ENCODE assay signal across 15 cellular contexts in genomic region chr2:28419003-28419704, GRCh38. TPM values are rescaled to one million over a fixed set of nuclear protein-coding genes. Genes with fewer than 3 reads are reported as not detected.
DNase-seq lines count a peak whose midpoint lies in the region; ATAC-seq, FAIRE-seq and TF ChIP-seq lines count a peak whose summit lies in the region.
"Had no signal": no experiment of that assay in that cellular context is flagged by ENCODE, and none has a peak within 500 bp of the region (broad histone marks: within the 10 kb centered on the region; RNA-seq: fewer than 3 reads in every experiment).

No MANE protein-coding gene starts in this region.

- no peaks in the 10 kb centered on the region for H4K20me1 ChIP-seq in neural progenitor cell (ENCODE audit: low read depth)

- H3K9me3 ChIP-seq in neural progenitor cell (ENCODE audit: low read depth) (no peaks in the 10 kb centered on the region), SJCRH30 (replicated peaks) (no peaks in the 10 kb centered on the region)

- no peak for DNase-seq in activated CD8-positive, alpha-beta T cell treated with anti-CD3 and anti-CD28 coated beads for 36 hours
- DNase-seq in activated CD8-positive, alpha-beta T cell treated with anti-CD3 and anti-CD28 coated beads, Interleukin-2, amount 10 ng/mL, durations not matched to agents 7 days and 5 days = no peak
- DNase-seq in KBM-7 (peak; percentile 7), neural progenitor cell (ENCODE audit: low spot score) (peak; percentile 34), RCC 7860 (ENCODE audit: low spot score) (no peak), SJCRH30 (no peak)
- DNase-seq in central memory CD8-positive, alpha-beta T cell (ENCODE audit: low spot score in 2 of 2) = no peak
- DNase-seq: activated naive CD4-positive, alpha-beta T cell; naive thymus-derived CD4-positive, alpha-beta T cell; NCI-H1048; NCI-H524 treated with DMSO at 0.1 percent for 48 hours had no signal

- peak overlapping the region; percentile 66 for H3K27ac Mint-ChIP-seq in activated CD8-positive, alpha-beta T cell treated with anti-CD3 and anti-CD28 coated beads for 36 hours
- no peak overlapping the region for H3K27ac Mint-ChIP-seq in activated CD8-positive, alpha-beta T cell treated with anti-CD3 and anti-CD28 coated beads, Interleukin-2, amount 10 ng/mL, durations not matched to agents 7 days and 5 days
- H3K27ac Mint-ChIP-seq in central memory CD8-positive, alpha-beta T cell (ENCODE audit: low read depth) = peak overlapping the region; percentile 41
- no peak overlapping the region for H3K27ac Mint-ChIP-seq in neural progenitor cell

- in situ Hi-C loops in KBM-7 (cut with MboI; ENCODE audit: low pct_unique_long_range_greater_than_20kb, low sequenced_read_pairs) = no loop called here

- H3K79me2 ChIP-seq in neural progenitor cell (ENCODE audit: low read depth) = no peaks in the 10 kb centered on the region

- H3K4me1 Mint-ChIP-seq in activated CD8-positive, alpha-beta T cell treated with anti-CD3 and anti-CD28 coated beads for 36 hours (ENCODE audit: low read depth) = peaks cover 46% of the 10 kb centered on the region
- H3K4me1 Mint-ChIP-seq in activated CD8-positive, alpha-beta T cell treated with anti-CD3 and anti-CD28 coated beads, Interleukin-2, amount 10 ng/mL, durations not matched to agents 7 days and 5 days (ENCODE audit: low read depth) = peaks cover 39% of the 10 kb centered on the region
- H3K4me1 Mint-ChIP-seq in central memory CD8-positive, alpha-beta T cell = peaks cover 26% of the 10 kb centered on the region
- H3K4me1 Mint-ChIP-seq in neural progenitor cell = peaks cover 2% of the 10 kb centered on the region

- H3K9me3 Mint-ChIP-seq in activated CD8-positive, alpha-beta T cell treated with anti-CD3 and anti-CD28 coated beads for 36 hours = no peaks in the 10 kb centered on the region
- no peaks in the 10 kb centered on the region for H3K9me3 Mint-ChIP-seq in activated CD8-positive, alpha-beta T cell treated with anti-CD3 and anti-CD28 coated beads, Interleukin-2, amount 10 ng/mL, durations not matched to agents 7 days and 5 days (ENCODE audit: insufficient read depth)
- no peaks in the 10 kb centered on the region for H3K9me3 Mint-ChIP-seq in central memory CD8-positive, alpha-beta T cell
- no peaks in the 10 kb centered on the region for H3K9me3 Mint-ChIP-seq in neural progenitor cell
- H3K9me3 Mint-ChIP-seq: naive thymus-derived CD4-positive, alpha-beta T cell had no signal

- POLR2A ChIA-PET in activated CD8-positive, alpha-beta T cell treated with anti-CD3 and anti-CD28 coated beads for 36 hours (lab: Charles Lee) = interaction anchor here (0.6 to 1.4 kb wide), 4 partner anchors 10 to 41 kb away, joined by 3 to 4 read pairs (median 3); no protein-coding TSS in a partner anchor
- POLR2A ChIA-PET in activated CD8-positive, alpha-beta T cell treated with anti-CD3 and anti-CD28 coated beads, Interleukin-2, amount 10 ng/mL, durations not matched to agents 7 days and 5 days (lab: Charles Lee) = interaction anchor here (0.6 kb wide), 2 partner anchors 9 to 38 kb away, joined by 3 read pairs; no protein-coding TSS in a partner anchor

- FAIRE-seq in RCC 7860 (lab: Jason Lieb, UNC) = no peak
- FAIRE-seq: colon, urothelium cell line had no signal

- H3K27me3 ChIP-seq in neural progenitor cell = no peaks in the 10 kb centered on the region
- no peaks in the 10 kb centered on the region for H3K27me3 ChIP-seq in SJCRH30

- H3K27me3 Mint-ChIP-seq in activated CD8-positive, alpha-beta T cell treated with anti-CD3 and anti-CD28 coated beads for 36 hours = no peaks in the 10 kb centered on the region
- no peaks in the 10 kb centered on the region for H3K27me3 Mint-ChIP-seq in activated CD8-positive, alpha-beta T cell treated with anti-CD3 and anti-CD28 coated beads, Interleukin-2, amount 10 ng/mL, durations not matched to agents 7 days and 5 days (ENCODE audit: low read depth)
- no peaks in the 10 kb centered on the region for H3K27me3 Mint-ChIP-seq in central memory CD8-positive, alpha-beta T cell
- peaks cover 1% of the 10 kb centered on the region for H3K27me3 Mint-ChIP-seq in neural progenitor cell (ENCODE audit: insufficient read depth, low read depth)
- H3K27me3 Mint-ChIP-seq: naive thymus-derived CD4-positive, alpha-beta T cell had no signal

- H3K4me3 ChIP-seq in neural progenitor cell (no peak overlapping the region), SJCRH30 (no peak overlapping the region)
- H3K4me3 ChIP-seq: SK-N-MC had no signal

- H2AFZ ChIP-seq in neural progenitor cell (replicated peaks) = no peak overlapping the region

- peaks cover under 1% of the 10 kb centered on the region for H3K4me1 ChIP-seq in neural progenitor cell
- H3K4me1 ChIP-seq in SJCRH30 = peaks cover 20% of the 10 kb centered on the region

- no peak for TF ChIP-seq CTCF in activated CD8-positive, alpha-beta T cell treated with anti-CD3 and anti-CD28 coated beads for 36 hours (IDR thresholded peaks at IDR 0.05)
- TF ChIP-seq CTCF in neural progenitor cell (IDR thresholded peaks at IDR 0.05) = peak; percentile 47

- no peak overlapping the region for H3K9ac ChIP-seq in neural progenitor cell

- H3F3A ChIP-seq in neural progenitor cell (ENCODE audit: low read depth) = no peaks in the 10 kb centered on the region

- intact Hi-C loops in activated CD8-positive, alpha-beta T cell treated with anti-CD3 and anti-CD28 coated beads for 36 hours (cut with micrococcal nuclease) = no loop called here

- H3K36me3 Mint-ChIP-seq in activated CD8-positive, alpha-beta T cell treated with anti-CD3 and anti-CD28 coated beads for 36 hours (ENCODE audit: low read depth) = peaks cover 27% of the 10 kb centered on the region
- H3K36me3 Mint-ChIP-seq in activated CD8-positive, alpha-beta T cell treated with anti-CD3 and anti-CD28 coated beads, Interleukin-2, amount 10 ng/mL, durations not matched to agents 7 days and 5 days (ENCODE audit: low read depth) = peaks cover 32% of the 10 kb centered on the region
- H3K36me3 Mint-ChIP-seq in central memory CD8-positive, alpha-beta T cell (ENCODE audit: insufficient read depth) = peaks cover 20% of the 10 kb centered on the region
- H3K36me3 Mint-ChIP-seq in neural progenitor cell = no peaks in the 10 kb centered on the region

- H3K4me2 ChIP-seq in neural progenitor cell = no peak overlapping the region

- H3K4me3 Mint-ChIP-seq in activated CD8-positive, alpha-beta T cell treated with anti-CD3 and anti-CD28 coated beads for 36 hours = no peak overlapping the region
- no peak overlapping the region for H3K4me3 Mint-ChIP-seq in activated CD8-positive, alpha-beta T cell treated with anti-CD3 and anti-CD28 coated beads, Interleukin-2, amount 10 ng/mL, durations not matched to agents 7 days and 5 days
- no peak overlapping the region for H3K4me3 Mint-ChIP-seq in central memory CD8-positive, alpha-beta T cell
- no peak overlapping the region for H3K4me3 Mint-ChIP-seq in neural progenitor cell
- H3K4me3 Mint-ChIP-seq: naive thymus-derived CD4-positive, alpha-beta T cell had no signal

- H3K27ac ChIP-seq in neural progenitor cell = no peak overlapping the region
- no peak overlapping the region for H3K27ac ChIP-seq in SJCRH30
- H3K27ac ChIP-seq: SK-N-MC had no signal

- H3K36me3 ChIP-seq in neural progenitor cell (no peaks in the 10 kb centered on the region), SJCRH30 (peaks cover 8% of the 10 kb centered on the region; the same call in 1 of the 2 replicates)

- CTCF ChIA-PET in activated CD8-positive, alpha-beta T cell treated with anti-CD3 and anti-CD28 coated beads for 36 hours (lab: Charles Lee) = interaction anchor here (0.9 to 1.1 kb wide), 2 partner anchors 17 to 665 kb away, joined by 3 read pairs; no protein-coding TSS in a partner anchor
- CTCF ChIA-PET in activated CD8-positive, alpha-beta T cell treated with anti-CD3 and anti-CD28 coated beads, Interleukin-2, amount 10 ng/mL, durations not matched to agents 7 days and 5 days (lab: Charles Lee) = interaction anchor here (0.6 to 2.1 kb wide), 8 partner anchors 11 to 663 kb away, joined by 3 to 8 read pairs (median 4); no protein-coding TSS in a partner anchor

- no peak for ATAC-seq in activated CD8-positive, alpha-beta T cell treated with anti-CD3 and anti-CD28 coated beads for 36 hours
- no peak for ATAC-seq in activated CD8-positive, alpha-beta T cell treated with anti-CD3 and anti-CD28 coated beads, Interleukin-2, amount 10 ng/mL, durations not matched to agents 7 days and 5 days
- no peak for ATAC-seq in central memory CD8-positive, alpha-beta T cell (replicated peaks; ENCODE audit: extremely low read depth, poor library complexity, severe bottlenecking)
- ATAC-seq in HG03095 (IDR thresholded peaks at IDR 0.05; ENCODE audit: unreplicated experiment) = no peak
- ATAC-seq: naive thymus-derived CD4-positive, alpha-beta T cell had no signal

RNA-seq across cellular contexts. Expression of gene FOSL2, which starts 26.5 kb away (rescaled TPM):
- total RNA-seq in activated CD8-positive, alpha-beta T cell treated with anti-CD3 and anti-CD28 coated beads for 36 hours = 100 to 1,000 TPM; 114 to 119 TPM
- total RNA-seq in activated CD8-positive, alpha-beta T cell treated with anti-CD3 and anti-CD28 coated beads, Interleukin-2, amount 10 ng/mL, durations not matched to agents 7 days and 5 days = 10 to 100 TPM; 37.3 to 40.9 TPM
- total RNA-seq in neural progenitor cell (ENCODE audit: low replicate concordance) = 1.3 and 3.7 TPM in 2 replicates
- total RNA-seq in SJCRH30 (2014; rRNA removed; shearing (Covaris generic)) = 30.0 and 30.7 TPM in 2 replicates

Comparison
In these comparisons a context has a peak if more than half of its experiments do, and no peak if none do; other contexts are left out.
1. H3K27ac Mint-ChIP-seq: peak in activated CD8-positive, alpha-beta T cell treated with anti-CD3 and anti-CD28 coated beads for 36 hours (single experiment) and central memory CD8-positive, alpha-beta T cell (single experiment); none in activated CD8-positive, alpha-beta T cell treated with anti-CD3 and anti-CD28 coated beads, Interleukin-2, amount 10 ng/mL, durations not matched to agents 7 days and 5 days (single experiment) and neural progenitor cell (single experiment).
2. DNase-seq: peak in KBM-7 (single experiment) and neural progenitor cell (single experiment); none in activated CD8-positive, alpha-beta T cell treated with anti-CD3 and anti-CD28 coated beads for 36 hours (single experiment), activated CD8-positive, alpha-beta T cell treated with anti-CD3 and anti-CD28 coated beads, Interleukin-2, amount 10 ng/mL, durations not matched to agents 7 days and 5 days (single experiment), central memory CD8-positive, alpha-beta T cell (0 of 2), RCC 7860 (single experiment) and SJCRH30 (0 of 2).